8 cellular contexts compared by ENCODE assay signal in genomic region chr14:21267431-21267845, GRCh38. TPM values are rescaled to one million over a fixed set of nuclear protein-coding genes. Genes with fewer than 3 reads are reported as not detected.
DNase-seq lines count a peak whose midpoint lies in the region; ATAC-seq, FAIRE-seq and TF ChIP-seq lines count a peak whose summit lies in the region.

No MANE protein-coding gene starts in this region.

- no peak for ATAC-seq in HG03196 (IDR thresholded peaks at IDR 0.05; ENCODE audit: unreplicated experiment)
- ATAC-seq in GM18505 (IDR thresholded peaks at IDR 0.05; ENCODE audit: unreplicated experiment): no peak

- dilution Hi-C loops in endothelial cell of umbilical vein (cut with MboI; ENCODE audit: extremely low pct_ligation_motif_present, low sequenced_read_pairs): no loop called here

- H3K9ac ChIP-seq in OCI-LY1 (ENCODE audit: low read length): peak overlapping the region; percentile 99
- H3K9ac ChIP-seq in endothelial cell of umbilical vein (replicated peaks; ENCODE audit: extremely low read depth, insufficient read depth, low read length): peak overlapping the region; percentile 100
- no peak overlapping the region for H3K9ac ChIP-seq in parathyroid adenoma

- DNase-seq in GM06990 (ENCODE audit: extremely low read depth, insufficient read length): no peak
- DNase-seq in endothelial cell of umbilical vein (ENCODE audit: low read depth, low spot score): peak; percentile 21
- no peak for DNase-seq in activated effector memory CD4-positive, alpha-beta T cell treated with Interleukin-2 at 50 U/mL for 16 hours
- no peak for DNase-seq in GM19240 (ENCODE audit: insufficient read length, low spot score)

- FAIRE-seq in endothelial cell of umbilical vein (lab: Jason Lieb, UNC): peak; percentile 57

- H3K9me2 ChIP-seq in OCI-LY1 (ENCODE audit: low read depth, low read length): no peaks in the 10 kb centered on the region

- TF ChIP-seq CTCF in GM06990 (IDR thresholded peaks at IDR 0.05; ENCODE audit: insufficient read depth, low read length, poor library complexity, severe bottlenecking): no peak
- TF ChIP-seq CTCF in OCI-LY1 (IDR thresholded peaks at IDR 0.05; ENCODE audit: low read length): no peak
- no peak for TF ChIP-seq CTCF in endothelial cell of umbilical vein (IDR thresholded peaks at IDR 0.05; ENCODE audit: extremely low read depth in 1 of 2, insufficient read depth in 1 of 2, low read depth in 1 of 2, low read length in 2 of 2)
- TF ChIP-seq CTCF in parathyroid adenoma (IDR thresholded peaks at IDR 0.05): no peak

- no peak overlapping the region for H2AFZ ChIP-seq in OCI-LY1 (ENCODE audit: low read length)
- no peak overlapping the region for H2AFZ ChIP-seq in endothelial cell of umbilical vein (ENCODE audit: low read depth, low read length)
- no peak overlapping the region for H2AFZ ChIP-seq in parathyroid adenoma

- H3K79me2 ChIP-seq in OCI-LY1 (ENCODE audit: insufficient read depth, low read length) (peaks cover 68% of the 10 kb centered on the region), endothelial cell of umbilical vein (ENCODE audit: control insufficient read depth, insufficient read depth, low read length) (peaks cover 68% of the 10 kb centered on the region), parathyroid adenoma (peaks cover 56% of the 10 kb centered on the region)

- no peaks in the 10 kb centered on the region for H3K9me1 ChIP-seq in endothelial cell of umbilical vein (replicated peaks; ENCODE audit: control insufficient read depth, extremely low read depth, insufficient read depth, low read length)

- 0 out of 2 replicates have a peak, but pooled peaks cover 7% of the 10 kb centered on the region for H3F3A ChIP-seq in OCI-LY1 (ENCODE audit: insufficient read depth, low read length)

- POLR2A ChIA-PET in endothelial cell of umbilical vein (lab: Charles Lee): interaction anchor here (0.6 kb wide), 2 partner anchors 13 to 212 kb away, joined by 3 to 4 read pairs; no protein-coding TSS in a partner anchor

- H3K36me3 ChIP-seq in GM06990 (ENCODE audit: control insufficient read depth, insufficient read depth, low read length): peaks cover 13% of the 10 kb centered on the region
- H3K36me3 ChIP-seq in OCI-LY1 (ENCODE audit: insufficient read depth, low read length): peaks cover 65% of the 10 kb centered on the region
- peaks cover 6 to 23% of the 10 kb centered on the region in 2 experiments for H3K36me3 ChIP-seq in endothelial cell of umbilical vein (ENCODE audit: control insufficient read depth in 2 of 2, extremely low read depth in 1 of 2, insufficient read depth in 2 of 2, low read length in 2 of 2)
- no peaks in the 10 kb centered on the region for H3K36me3 ChIP-seq in parathyroid adenoma (ENCODE audit: control insufficient read depth, insufficient read depth, low read length)

- TF ChIP-seq POLR2A in endothelial cell of umbilical vein (IDR thresholded peaks at IDR 0.05; ENCODE audit: low read depth, low read length) (no peak), GM18505 (IDR thresholded peaks at IDR 0.05; ENCODE audit: borderline replicate concordance, extremely low read depth, insufficient read depth, insufficient read length) (no peak)

- intact Hi-C loops in endothelial cell of umbilical vein (cut with micrococcal nuclease): no loop called here

- peaks cover 5% of the 10 kb centered on the region; the same call in 1 of the 2 replicates for H4K20me1 ChIP-seq in OCI-LY1 (ENCODE audit: insufficient read depth, low read length)
- H4K20me1 ChIP-seq in endothelial cell of umbilical vein (replicated peaks; ENCODE audit: control insufficient read depth, extremely low read depth, insufficient read depth, low read length): peaks cover 36% of the 10 kb centered on the region

- peak overlapping the region; percentile 99 for H3K4me3 ChIP-seq in GM06990 (replicated peaks; ENCODE audit: low read depth, low read length)
- H3K4me3 ChIP-seq in OCI-LY1 (ENCODE audit: low read depth, low read length, poor library complexity, severe bottlenecking): peak overlapping the region; percentile 98
- H3K4me3 ChIP-seq in endothelial cell of umbilical vein (replicated peaks in 1 of 3; ENCODE audit: insufficient read depth in 1 of 3, low read depth in 1 of 3, low read length in 3 of 3): peak overlapping the region; percentile 78 to 99 (median 96)
- peak overlapping the region; percentile 100 for H3K4me3 ChIP-seq in parathyroid adenoma (ENCODE audit: low read depth, low read length)

- H3K9me3 ChIP-seq in OCI-LY1 (ENCODE audit: low read length): no peaks in the 10 kb centered on the region
- H3K9me3 ChIP-seq in endothelial cell of umbilical vein (replicated peaks; ENCODE audit: control insufficient read depth, insufficient read depth, low read length): no peaks in the 10 kb centered on the region
- no peaks in the 10 kb centered on the region for H3K9me3 ChIP-seq in parathyroid adenoma (ENCODE audit: control insufficient read depth, low read length)

- peak overlapping the region; percentile 83 for H3K27ac ChIP-seq in OCI-LY1 (ENCODE audit: low read depth, low read length, poor library complexity, severe bottlenecking)
- peak overlapping the region; percentile 97 for H3K27ac ChIP-seq in endothelial cell of umbilical vein (ENCODE audit: insufficient read depth, low read depth, low read length)
- peak overlapping the region; percentile 9 for H3K27ac ChIP-seq in parathyroid adenoma

- H3K27me3 ChIP-seq in GM06990 (replicated peaks; ENCODE audit: control insufficient read depth, insufficient read depth, low read length) (no peaks in the 10 kb centered on the region), OCI-LY1 (ENCODE audit: insufficient read depth, low read length) (no peaks in the 10 kb centered on the region), endothelial cell of umbilical vein (ENCODE audit: control insufficient read depth in 2 of 2, insufficient read depth in 2 of 2, low read length in 2 of 2) (no peaks in the 10 kb centered on the region), parathyroid adenoma (ENCODE audit: control insufficient read depth, insufficient read depth, low read length) (no peaks in the 10 kb centered on the region)

- H3K4me2 ChIP-seq in OCI-LY1 (ENCODE audit: low read length): peak overlapping the region; percentile 82
- peak overlapping the region; percentile 100 for H3K4me2 ChIP-seq in endothelial cell of umbilical vein (ENCODE audit: insufficient read depth, low read length)
- H3K4me2 ChIP-seq in parathyroid adenoma (ENCODE audit: low read length): peak overlapping the region; percentile 81

- CTCF ChIA-PET in endothelial cell of umbilical vein (lab: Charles Lee): interaction anchor here (0.6 kb wide), 1 partner anchor 289 kb away, joined by 3 read pairs; no protein-coding TSS in a partner anchor

- BruUV-seq in endothelial cell of umbilical vein (replicated peaks; lab: Mats Ljungman, UMichigan): no TSS peak

- H3K4me1 ChIP-seq in OCI-LY1 (ENCODE audit: insufficient read depth, low read length, severe bottlenecking) (peaks cover 59% of the 10 kb centered on the region), endothelial cell of umbilical vein (ENCODE audit: control insufficient read depth, extremely low read depth, insufficient read depth, low read length) (peaks cover 46% of the 10 kb centered on the region), parathyroid adenoma (peaks cover 22% of the 10 kb centered on the region)

TF ChIP-seq in endothelial cell of umbilical vein, 7 proteins besides CTCF, POLR2A, EP300 and RAD21:
- TF ChIP-seq MYC (IDR thresholded peaks at IDR 0.05; ENCODE audit: low read depth, low read length) (no peak), EZH2 (IDR thresholded peaks at IDR 0.05; ENCODE audit: borderline replicate concordance, low read depth, low read length, severe bottlenecking) (no peak), FOS (IDR thresholded peaks at IDR 0.05; ENCODE audit: borderline replicate concordance, insufficient read depth, low read length) (no peak), GATA2 (IDR thresholded peaks at IDR 0.05; ENCODE audit: insufficient read depth, insufficient read length, low read depth, low read length) (no peak)

RNA-seq across cellular contexts. Expression of gene HNRNPC, which starts 1.8 kb away (rescaled TPM):
- 611 and 674 TPM in 2 replicates for total RNA-seq in endothelial cell of umbilical vein
- 309 and 531 TPM in 2 replicates for polyA plus RNA-seq in endothelial cell of umbilical vein
- polyA plus RNA-seq in endothelial cell of umbilical vein (2011; cell fraction: cytosol; rRNA removed): 460 and 638 TPM in 2 replicates
- polyA plus RNA-seq in endothelial cell of umbilical vein (2011; cell fraction: nucleus; rRNA removed): 352 and 493 TPM in 2 replicates
- polyA plus RNA-seq in endothelial cell of umbilical vein (2012): 550 and 764 TPM in 2 replicates
- polyA minus RNA-seq in endothelial cell of umbilical vein: 926 and 952 TPM in 2 replicates
- polyA minus RNA-seq in endothelial cell of umbilical vein (2011; cell fraction: cytosol; rRNA and poly(A)+ RNA removed): 248 TPM
- 514 and 693 TPM in 2 replicates for polyA minus RNA-seq in endothelial cell of umbilical vein (2011; cell fraction: nucleus; rRNA and poly(A)+ RNA removed)

RNA-seq across cellular contexts. Expression of gene RPGRIP1, which starts 12.4 kb away (rescaled TPM):
- not detected in 2 replicates for total RNA-seq in endothelial cell of umbilical vein
- not detected in 2 replicates for polyA plus RNA-seq in endothelial cell of umbilical vein
- polyA plus RNA-seq in endothelial cell of umbilical vein (2011; cell fraction: cytosol; rRNA removed): not detected in 2 replicates
- polyA plus RNA-seq in endothelial cell of umbilical vein (2011; cell fraction: nucleus; rRNA removed): not detected in 2 replicates
- 0.10 TPM in 1 of 2 replicates, not detected in the other for polyA plus RNA-seq in endothelial cell of umbilical vein (2012)
- not detected in 2 replicates for polyA minus RNA-seq in endothelial cell of umbilical vein
- polyA minus RNA-seq in endothelial cell of umbilical vein (2011; cell fraction: cytosol; rRNA and poly(A)+ RNA removed): not detected
- not detected in 2 replicates for polyA minus RNA-seq in endothelial cell of umbilical vein (2011; cell fraction: nucleus; rRNA and poly(A)+ RNA removed)

Comparison
In these comparisons a context has a peak if more than half of its experiments do, and no peak if none do; other contexts are left out.
1. H3K27ac ChIP-seq: peak in every context shown above with its lines; median percentile 97 in endothelial cell of umbilical vein; 83 in OCI-LY1; 9 in parathyroid adenoma.